12 cellular contexts compared by ENCODE assay signal in genomic region chr1:153573351-153573750, GRCh38. TPM values are rescaled to one million over a fixed set of nuclear protein-coding genes. Genes with fewer than 3 reads are reported as not detected.
A peak's percentile ranks its signal among the peaks of the same experiment; 100 is the strongest.
DNase-seq lines count a peak whose midpoint lies in the region; ATAC-seq, FAIRE-seq and TF ChIP-seq lines count a peak whose summit lies in the region.
"Had no signal": no experiment of that assay in that cellular context is flagged by ENCODE, and none has a peak within 500 bp of the region (broad histone marks: within the 10 kb centered on the region; RNA-seq: fewer than 3 reads in every experiment).

No MANE protein-coding gene starts in this region.

- H2AFZ ChIP-seq in HepG2 (ENCODE audit: low read length) = no peak overlapping the region

- DNase-seq in CD1c-positive myeloid dendritic cell (ENCODE audit: extremely low spot score) = peak; percentile 78
- peak; percentile 24 for DNase-seq in NCI-H82 treated with DMSO at 0.1 percent for 48 hours (lab: John Stamatoyannopoulos, UW; ENCODE audit: unreplicated experiment)
- no peak for DNase-seq in caudate nucleus (lab: John Stamatoyannopoulos, UW)
- DNase-seq in HepG2 (ENCODE audit: low spot score) = no peak
- no peak for DNase-seq in Ammon's horn (ENCODE audit: low spot score)
- no peak for DNase-seq in mesothelial cell of epicardium (ENCODE audit: low spot score in 2 of 2, unreplicated experiment in 2 of 2)
- no peak for DNase-seq in SJCRH30
- DNase-seq: KG1, left cardiac atrium, NCI-H69 had no signal

- FAIRE-seq in HepG2 (lab: Jason Lieb, UNC) = no peak

- H3K27ac ChIP-seq in caudate nucleus (ENCODE audit: low read depth, low read length) (peak overlapping the region; percentile 18), rectal smooth muscle tissue (ENCODE audit: low read depth, low read length) (peak overlapping the region; percentile 59), HepG2 (ENCODE audit: extremely low read length, insufficient read depth, low read length) (no peak overlapping the region), SJCRH30 (no peak overlapping the region)

- 37% methylated on average over 3 of the region's 3 CpGs for WGBS in HepG2 (ENCODE audit: low lambda C conversion rate)

- in situ Hi-C loops in HepG2 (cut with HindIII; ENCODE audit: extremely low pct_ligation_motif_present, low pct_unique_long_range_greater_than_20kb) = loop anchor here (5.0 kb wide), 1 partner anchor 54 kb away; the partner anchor contains the start of genes S100A1 and S100A13

- CTCF ChIA-PET in HepG2 (lab: Yijun Ruan, JAX; ENCODE audit: low intra/inter-chr PET ratio, low total read pairs) = interaction anchor here (1.5 to 2.8 kb wide), 2 partner anchors 54 to 176 kb away, joined by 7 to 18 read pairs; partner anchors contain the start of genes S100A1 and S100A13

- H3K4me1 ChIP-seq in rectal smooth muscle tissue (ENCODE audit: control insufficient read depth, insufficient read depth, low read length) (peaks cover 4% of the 10 kb centered on the region), HepG2 (ENCODE audit: insufficient read depth, low read length) (peaks cover 33% of the 10 kb centered on the region), SJCRH30 (peaks cover 12% of the 10 kb centered on the region)

- H3K79me2 ChIP-seq in HepG2 (ENCODE audit: insufficient read depth, low read length) = no peaks in the 10 kb centered on the region

- no peak for TF ChIP-seq POLR2A in HepG2 (IDR thresholded peaks at IDR 0.05; ENCODE audit: insufficient read depth in 1 of 2, low read depth in 2 of 2, low read length in 2 of 2)

- H3K36me3 ChIP-seq in rectal smooth muscle tissue (ENCODE audit: control insufficient read depth, insufficient read depth, low read length) (no peaks in the 10 kb centered on the region), HepG2 (replicated peaks in 1 of 2; ENCODE audit: control insufficient read depth in 1 of 2, insufficient read depth in 2 of 2, low read length in 2 of 2) (no peaks in the 10 kb centered on the region), SJCRH30 (no peaks in the 10 kb centered on the region)

- H3K9me3 Mint-ChIP-seq in mesothelial cell of epicardium = no peaks in the 10 kb centered on the region

- H4K20me1 ChIP-seq in HepG2 (ENCODE audit: insufficient read depth, low read length) = no peaks in the 10 kb centered on the region

- H3K9me3 ChIP-seq in HepG2 (ENCODE audit: low read length) (no peaks in the 10 kb centered on the region), SJCRH30 (replicated peaks) (no peaks in the 10 kb centered on the region)

- H3K9ac ChIP-seq in rectal smooth muscle tissue (ENCODE audit: low read length) (no peak overlapping the region), HepG2 (ENCODE audit: insufficient read depth, low read depth, low read length) (no peak overlapping the region)

- H3K27ac Mint-ChIP-seq in mesothelial cell of epicardium = no peak overlapping the region

- no peak overlapping the region for H3K4me3 Mint-ChIP-seq in mesothelial cell of epicardium

- H3K4me3 ChIP-seq in rectal smooth muscle tissue (ENCODE audit: low read length) = no peak overlapping the region
- H3K4me3 ChIP-seq in HepG2 (replicated peaks in 1 of 3; ENCODE audit: insufficient read depth in 1 of 3, low read depth in 2 of 3, low read length in 3 of 3) = no peak overlapping the region
- no peak overlapping the region for H3K4me3 ChIP-seq in SJCRH30

- peaks cover 23% of the 10 kb centered on the region for H3K4me1 Mint-ChIP-seq in mesothelial cell of epicardium

- no peak for TF ChIP-seq RAD21 in HepG2 (CRISPR knock-in tag; IDR thresholded peaks at IDR 0.05)

- POLR2A ChIA-PET in HepG2 (lab: Yijun Ruan, JAX) = interaction anchor here (1.2 to 1.7 kb wide), 4 partner anchors 38 to 70 kb away, joined by 3 to 17 read pairs (median 4); partner anchors contain the start of genes S100A1, S100A13 and S100A6

- no peaks in the 10 kb centered on the region for H3K27me3 ChIP-seq in rectal smooth muscle tissue (ENCODE audit: control insufficient read depth, insufficient read depth, low read length)
- no peaks in the 10 kb centered on the region; a peak in 1 of 5 replicates for H3K27me3 ChIP-seq in HepG2 (ENCODE audit: control insufficient read depth in 1 of 2, insufficient read depth in 2 of 2, low read length in 2 of 2)
- H3K27me3 ChIP-seq in SJCRH30 = no peaks in the 10 kb centered on the region

- TF ChIP-seq EP300 in HepG2 (IDR thresholded peaks at IDR 0.05; ENCODE audit: low read depth in 2 of 2, low read length in 2 of 2) (no peak), HepG2 (CRISPR knock-in tag; IDR thresholded peaks at IDR 0.05; ENCODE audit: borderline replicate concordance) (no peak)

- no peaks in the 10 kb centered on the region for H3K27me3 Mint-ChIP-seq in mesothelial cell of epicardium (ENCODE audit: low read depth)

- no peaks in the 10 kb centered on the region for H3K36me3 Mint-ChIP-seq in mesothelial cell of epicardium

- no peak overlapping the region for H3K4me2 ChIP-seq in HepG2 (ENCODE audit: low read depth, low read length)

- TF ChIP-seq CTCF in HepG2 (CRISPR knock-in tag; IDR thresholded peaks at IDR 0.05) (no peak), mesothelial cell of epicardium (IDR thresholded peaks at IDR 0.05; ENCODE audit: unreplicated experiment) (no peak)

- ATAC-seq in HepG2 = no peak

- no TSS peak for BruUV-seq in HepG2 (replicated peaks; lab: Mats Ljungman, UMichigan)

- intact Hi-C loops in HepG2 (cut with micrococcal nuclease; ENCODE audit: unreplicated experiment) = no loop called here

RNA-seq across cellular contexts. Expression of gene S100A2, which starts 7.7 kb away (rescaled TPM):
- total RNA-seq in HepG2 (2016; rRNA removed; fragmentation: Illumina TruSeq; extraction: Trizol) (1.2 and 1.4 TPM in 2 replicates), mesothelial cell of epicardium (0.43 to 0.51 TPM in 2 of 3 replicates, not detected in the other)
- 2.0 and 3.0 TPM in 2 replicates for total RNA-seq in HepG2 (2016; cell fraction: cytosol; rRNA removed; fragmentation: Illumina TruSeq; extraction: Trizol; ENCODE audit: low read depth)
- total RNA-seq in HepG2 (2016; cell fraction: insoluble cytoplasmic fraction; rRNA removed; fragmentation: Illumina TruSeq; extraction: Trizol) = 1.6 and 2.1 TPM in 2 replicates
- 2.0 and 2.6 TPM in 2 replicates for total RNA-seq in HepG2 (2016; cell fraction: membrane; rRNA removed; fragmentation: Illumina TruSeq; extraction: Trizol)
- total RNA-seq in HepG2 (2016; cell fraction: nucleus; rRNA removed; fragmentation: Illumina TruSeq; extraction: Trizol) = 0.50 and 1.2 TPM in 2 replicates
- 1.2 and 1.4 TPM in 2 replicates for polyA plus RNA-seq in HepG2 (2011; rRNA removed)
- 1.2 and 1.7 TPM in 2 replicates for polyA plus RNA-seq in HepG2 (2011; cell fraction: cytosol; rRNA removed)
- 0.52 and 0.93 TPM in 2 replicates for polyA plus RNA-seq in HepG2 (2011; cell fraction: nucleus; rRNA removed)
- 0.30 and 1.1 TPM in 2 replicates for polyA plus RNA-seq in HepG2 (2012)
- 1.6 and 1.8 TPM in 2 replicates for polyA plus RNA-seq in HepG2 (2016; cell fraction: cytosol; fragmentation: Illumina TruSeq; extraction: Trizol; ENCODE audit: low read depth)
- polyA plus RNA-seq in HepG2 (2016; cell fraction: insoluble cytoplasmic fraction; fragmentation: Illumina TruSeq; extraction: Trizol; ENCODE audit: low read depth) = 1.6 TPM in 2 replicates
- polyA plus RNA-seq in HepG2 (2016; cell fraction: membrane; fragmentation: Illumina TruSeq; extraction: Trizol; ENCODE audit: low read depth) = 1.9 and 2.6 TPM in 2 replicates
- polyA plus RNA-seq in HepG2 (2016; cell fraction: nucleus; fragmentation: Illumina TruSeq; extraction: Trizol; ENCODE audit: insufficient read depth, low read depth) = 1.4 and 1.6 TPM in 2 replicates
- 8.7 TPM in 1 of 2 replicates, not detected in the other for polyA minus RNA-seq in HepG2 (2011; rRNA and poly(A)+ RNA removed; ENCODE audit: low replicate concordance)
- polyA minus RNA-seq in HepG2 (2011; cell fraction: cytosol; rRNA and poly(A)+ RNA removed) = not detected in 2 replicates
- polyA minus RNA-seq in HepG2 (2011; cell fraction: nucleus; rRNA and poly(A)+ RNA removed) = 0.99 TPM in 1 of 2 replicates, not detected in the other
- 3.2 and 5.5 TPM in 2 replicates for total RNA-seq in SJCRH30 (2014; rRNA removed; shearing (Covaris generic))

RNA-seq across cellular contexts. Expression of gene S100A3, which starts 24.3 kb away (rescaled TPM):
- total RNA-seq in HepG2 (2016; rRNA removed; fragmentation: Illumina TruSeq; extraction: Trizol) = 2.5 and 2.8 TPM in 2 replicates
- total RNA-seq in HepG2 (2016; cell fraction: cytosol; rRNA removed; fragmentation: Illumina TruSeq; extraction: Trizol; ENCODE audit: low read depth) = 1.4 and 1.9 TPM in 2 replicates
- 2.1 and 3.0 TPM in 2 replicates for total RNA-seq in HepG2 (2016; cell fraction: insoluble cytoplasmic fraction; rRNA removed; fragmentation: Illumina TruSeq; extraction: Trizol)
- 1.7 and 2.1 TPM in 2 replicates for total RNA-seq in HepG2 (2016; cell fraction: membrane; rRNA removed; fragmentation: Illumina TruSeq; extraction: Trizol)
- 0.63 and 0.65 TPM in 2 replicates for total RNA-seq in HepG2 (2016; cell fraction: nucleus; rRNA removed; fragmentation: Illumina TruSeq; extraction: Trizol)
- 3.6 and 4.5 TPM in 2 replicates for polyA plus RNA-seq in HepG2 (2011; rRNA removed)
- 3.2 and 7.2 TPM in 2 replicates for polyA plus RNA-seq in HepG2 (2011; cell fraction: cytosol; rRNA removed)
- 1.4 and 1.7 TPM in 2 replicates for polyA plus RNA-seq in HepG2 (2011; cell fraction: nucleus; rRNA removed)
- 0.36 and 0.80 TPM in 2 replicates for polyA plus RNA-seq in HepG2 (2012)
- 1.4 and 2.2 TPM in 2 replicates for polyA plus RNA-seq in HepG2 (2016; cell fraction: cytosol; fragmentation: Illumina TruSeq; extraction: Trizol; ENCODE audit: low read depth)
- 3.6 and 3.7 TPM in 2 replicates for polyA plus RNA-seq in HepG2 (2016; cell fraction: insoluble cytoplasmic fraction; fragmentation: Illumina TruSeq; extraction: Trizol; ENCODE audit: low read depth)
- 1.8 TPM in 2 replicates for polyA plus RNA-seq in HepG2 (2016; cell fraction: membrane; fragmentation: Illumina TruSeq; extraction: Trizol; ENCODE audit: low read depth)
- polyA plus RNA-seq in HepG2 (2016; cell fraction: nucleus; fragmentation: Illumina TruSeq; extraction: Trizol; ENCODE audit: insufficient read depth, low read depth) = 2.5 and 2.6 TPM in 2 replicates
- 5.2 and 5.8 TPM in 2 replicates for polyA minus RNA-seq in HepG2 (2011; rRNA and poly(A)+ RNA removed; ENCODE audit: low replicate concordance)
- 1.8 TPM in 1 of 2 replicates, not detected in the other for polyA minus RNA-seq in HepG2 (2011; cell fraction: cytosol; rRNA and poly(A)+ RNA removed)
- polyA minus RNA-seq in HepG2 (2011; cell fraction: nucleus; rRNA and poly(A)+ RNA removed) = 0.90 TPM in 1 of 2 replicates, not detected in the other
- not detected in 3 replicates for total RNA-seq in mesothelial cell of epicardium
- 0.38 and 1.0 TPM in 2 replicates for total RNA-seq in SJCRH30 (2014; rRNA removed; shearing (Covaris generic))

RNA-seq across cellular contexts. Expression of gene S100A4, which starts 27.7 kb away (rescaled TPM):
- total RNA-seq in HepG2 (2016; rRNA removed; fragmentation: Illumina TruSeq; extraction: Trizol) (20.2 and 24.5 TPM in 2 replicates), mesothelial cell of epicardium (7.8 to 12.7 TPM (median 10.2 TPM) in 3 replicates)
- total RNA-seq in HepG2 (2016; cell fraction: cytosol; rRNA removed; fragmentation: Illumina TruSeq; extraction: Trizol; ENCODE audit: low read depth) = 10.5 and 12.8 TPM in 2 replicates
- 20.9 and 28.0 TPM in 2 replicates for total RNA-seq in HepG2 (2016; cell fraction: insoluble cytoplasmic fraction; rRNA removed; fragmentation: Illumina TruSeq; extraction: Trizol)
- total RNA-seq in HepG2 (2016; cell fraction: membrane; rRNA removed; fragmentation: Illumina TruSeq; extraction: Trizol) = 10.0 and 12.0 TPM in 2 replicates
- 9.7 and 12.1 TPM in 2 replicates for total RNA-seq in HepG2 (2016; cell fraction: nucleus; rRNA removed; fragmentation: Illumina TruSeq; extraction: Trizol)
- polyA plus RNA-seq in HepG2 (2011; rRNA removed) = 9.6 and 12.9 TPM in 2 replicates
- polyA plus RNA-seq in HepG2 (2011; cell fraction: cytosol; rRNA removed) = 9.3 and 18.7 TPM in 2 replicates
- polyA plus RNA-seq in HepG2 (2011; cell fraction: nucleus; rRNA removed) = 3.3 and 3.4 TPM in 2 replicates
- polyA plus RNA-seq in HepG2 (2012) = 6.0 and 7.5 TPM in 2 replicates
- polyA plus RNA-seq in HepG2 (2016; cell fraction: cytosol; fragmentation: Illumina TruSeq; extraction: Trizol; ENCODE audit: low read depth) = 9.9 and 13.6 TPM in 2 replicates
- 25.0 and 26.5 TPM in 2 replicates for polyA plus RNA-seq in HepG2 (2016; cell fraction: insoluble cytoplasmic fraction; fragmentation: Illumina TruSeq; extraction: Trizol; ENCODE audit: low read depth)
- 7.8 and 8.2 TPM in 2 replicates for polyA plus RNA-seq in HepG2 (2016; cell fraction: membrane; fragmentation: Illumina TruSeq; extraction: Trizol; ENCODE audit: low read depth)
- polyA plus RNA-seq in HepG2 (2016; cell fraction: nucleus; fragmentation: Illumina TruSeq; extraction: Trizol; ENCODE audit: insufficient read depth, low read depth) = 13.5 and 17.9 TPM in 2 replicates
- 2.2 and 807 TPM in 2 replicates for polyA minus RNA-seq in HepG2 (2011; rRNA and poly(A)+ RNA removed; ENCODE audit: low replicate concordance)
- polyA minus RNA-seq in HepG2 (2011; cell fraction: cytosol; rRNA and poly(A)+ RNA removed) = 4.3 and 4.7 TPM in 2 replicates
- polyA minus RNA-seq in HepG2 (2011; cell fraction: nucleus; rRNA and poly(A)+ RNA removed) = 3.5 and 4.6 TPM in 2 replicates
- total RNA-seq in SJCRH30 (2014; rRNA removed; shearing (Covaris generic)) = 1.0 and 2.1 TPM in 2 replicates

RNA-seq across cellular contexts. Expression of gene S100A5, which starts 32.6 kb away (rescaled TPM):
- total RNA-seq in HepG2 (2016; rRNA removed; fragmentation: Illumina TruSeq; extraction: Trizol) (not detected in 2 replicates), mesothelial cell of epicardium (not detected in 3 replicates)
- not detected in 2 replicates for total RNA-seq in HepG2 (2016; cell fraction: cytosol; rRNA removed; fragmentation: Illumina TruSeq; extraction: Trizol; ENCODE audit: low read depth)
- total RNA-seq in HepG2 (2016; cell fraction: insoluble cytoplasmic fraction; rRNA removed; fragmentation: Illumina TruSeq; extraction: Trizol) = not detected in 2 replicates
- total RNA-seq in HepG2 (2016; cell fraction: membrane; rRNA removed; fragmentation: Illumina TruSeq; extraction: Trizol) = not detected in 2 replicates
- not detected in 2 replicates for total RNA-seq in HepG2 (2016; cell fraction: nucleus; rRNA removed; fragmentation: Illumina TruSeq; extraction: Trizol)
- polyA plus RNA-seq in HepG2 (2011; rRNA removed) = not detected in 2 replicates
- polyA plus RNA-seq in HepG2 (2011; cell fraction: cytosol; rRNA removed) = not detected in 2 replicates
- 0.71 TPM in 1 of 2 replicates, not detected in the other for polyA plus RNA-seq in HepG2 (2011; cell fraction: nucleus; rRNA removed)
- not detected in 2 replicates for polyA plus RNA-seq in HepG2 (2012)
- polyA plus RNA-seq in HepG2 (2016; cell fraction: cytosol; fragmentation: Illumina TruSeq; extraction: Trizol; ENCODE audit: low read depth) = not detected in 2 replicates
- not detected in 2 replicates for polyA plus RNA-seq in HepG2 (2016; cell fraction: insoluble cytoplasmic fraction; fragmentation: Illumina TruSeq; extraction: Trizol; ENCODE audit: low read depth)
- not detected in 2 replicates for polyA plus RNA-seq in HepG2 (2016; cell fraction: membrane; fragmentation: Illumina TruSeq; extraction: Trizol; ENCODE audit: low read depth)
- not detected in 2 replicates for polyA plus RNA-seq in HepG2 (2016; cell fraction: nucleus; fragmentation: Illumina TruSeq; extraction: Trizol; ENCODE audit: insufficient read depth, low read depth)
- polyA minus RNA-seq in HepG2 (2011; rRNA and poly(A)+ RNA removed; ENCODE audit: low replicate concordance) = not detected in 2 replicates
- polyA minus RNA-seq in HepG2 (2011; cell fraction: cytosol; rRNA and poly(A)+ RNA removed) = not detected in 2 replicates
- not detected in 2 replicates for polyA minus RNA-seq in HepG2 (2011; cell fraction: nucleus; rRNA and poly(A)+ RNA removed)
- not detected in 2 replicates for total RNA-seq in SJCRH30 (2014; rRNA removed; shearing (Covaris generic))
- total RNA-seq: left cardiac atrium, pulmonary artery endothelial cell had no signal

RNA-seq across cellular contexts. Expression of gene S100A6, which starts 37.6 kb away (rescaled TPM):
- total RNA-seq in HepG2 (2016; rRNA removed; fragmentation: Illumina TruSeq; extraction: Trizol) = 85.0 and 87.3 TPM in 2 replicates
- 95.2 and 111 TPM in 2 replicates for total RNA-seq in HepG2 (2016; cell fraction: cytosol; rRNA removed; fragmentation: Illumina TruSeq; extraction: Trizol; ENCODE audit: low read depth)
- total RNA-seq in HepG2 (2016; cell fraction: insoluble cytoplasmic fraction; rRNA removed; fragmentation: Illumina TruSeq; extraction: Trizol) = 89.3 and 95.9 TPM in 2 replicates
- total RNA-seq in HepG2 (2016; cell fraction: membrane; rRNA removed; fragmentation: Illumina TruSeq; extraction: Trizol) = 73.2 and 86.0 TPM in 2 replicates
- total RNA-seq in HepG2 (2016; cell fraction: nucleus; rRNA removed; fragmentation: Illumina TruSeq; extraction: Trizol) = 41.0 and 44.0 TPM in 2 replicates
- polyA plus RNA-seq in HepG2 (2011; rRNA removed) = 72.9 and 82.2 TPM in 2 replicates
- 27.1 and 54.2 TPM in 2 replicates for polyA plus RNA-seq in HepG2 (2011; cell fraction: cytosol; rRNA removed)
- 21.4 and 24.5 TPM in 2 replicates for polyA plus RNA-seq in HepG2 (2011; cell fraction: nucleus; rRNA removed)
- polyA plus RNA-seq in HepG2 (2012) = 25.8 and 48.9 TPM in 2 replicates
- polyA plus RNA-seq in HepG2 (2016; cell fraction: cytosol; fragmentation: Illumina TruSeq; extraction: Trizol; ENCODE audit: low read depth) = 88.0 and 125 TPM in 2 replicates
- polyA plus RNA-seq in HepG2 (2016; cell fraction: insoluble cytoplasmic fraction; fragmentation: Illumina TruSeq; extraction: Trizol; ENCODE audit: low read depth) = 75.5 and 87.1 TPM in 2 replicates
- polyA plus RNA-seq in HepG2 (2016; cell fraction: membrane; fragmentation: Illumina TruSeq; extraction: Trizol; ENCODE audit: low read depth) = 64.5 and 81.1 TPM in 2 replicates
- 81.0 and 88.7 TPM in 2 replicates for polyA plus RNA-seq in HepG2 (2016; cell fraction: nucleus; fragmentation: Illumina TruSeq; extraction: Trizol; ENCODE audit: insufficient read depth, low read depth)
- 67.0 and 985 TPM in 2 replicates for polyA minus RNA-seq in HepG2 (2011; rRNA and poly(A)+ RNA removed; ENCODE audit: low replicate concordance)
- 46.8 and 61.9 TPM in 2 replicates for polyA minus RNA-seq in HepG2 (2011; cell fraction: cytosol; rRNA and poly(A)+ RNA removed)
- 10.4 and 13.5 TPM in 2 replicates for polyA minus RNA-seq in HepG2 (2011; cell fraction: nucleus; rRNA and poly(A)+ RNA removed)
- 2.4 to 4.4 TPM (median 3.9 TPM) in 3 replicates for total RNA-seq in mesothelial cell of epicardium
- total RNA-seq in SJCRH30 (2014; rRNA removed; shearing (Covaris generic)) = 38.8 and 48.3 TPM in 2 replicates

Comparison
In these comparisons a context has a peak if more than half of its experiments do, and no peak if none do; other contexts are left out.
1. DNase-seq: peak in CD1c-positive myeloid dendritic cell (single experiment) and NCI-H82 treated with DMSO at 0.1 percent for 48 hours (single experiment); none in caudate nucleus (0 of 61), HepG2 (single experiment), Ammon's horn (single experiment), mesothelial cell of epicardium (0 of 2) and SJCRH30 (0 of 2).
2. H3K27ac ChIP-seq: peak in caudate nucleus (single experiment) and rectal smooth muscle tissue (single experiment); none in HepG2 (single experiment) and SJCRH30 (single experiment).